Comparison of ENCODE assay signal across 16 cellular contexts in genomic region chr7:137146012-137146455, GRCh38.
DNase-seq lines count a peak whose midpoint lies in the region; ATAC-seq and TF ChIP-seq lines count a peak whose summit lies in the region.
"Had no signal": no experiment of that assay in that cellular context is flagged by ENCODE, and none has a peak within 500 bp of the region (broad histone marks: within the 10 kb centered on the region; RNA-seq: fewer than 3 reads in every experiment).

No MANE protein-coding gene starts in this region.

- H3K9me2 ChIP-seq in MM.1S (replicated peaks; ENCODE audit: insufficient read depth, low read length), result no peaks in the 10 kb centered on the region

- H2AFZ ChIP-seq in fibroblast of lung (ENCODE audit: low read length), result no peak overlapping the region
- no peak overlapping the region for H2AFZ ChIP-seq in osteoblast (ENCODE audit: low read length)
- H2AFZ ChIP-seq in MM.1S (ENCODE audit: low read length), result no peak overlapping the region

- H3K4me2 ChIP-seq in fibroblast of lung (ENCODE audit: extremely low read depth, insufficient read depth, low read length) (peak overlapping the region; percentile 44), osteoblast (ENCODE audit: insufficient read depth, low read length) (peak overlapping the region; percentile 76), MM.1S (ENCODE audit: low read depth, low read length) (no peak overlapping the region)

- H3K4me3 ChIP-seq in RWPE2 (ENCODE audit: severe bottlenecking), result no peak overlapping the region
- H3K4me3 ChIP-seq in fibroblast of lung (replicated peaks in 1 of 4; ENCODE audit: control extremely low read depth in 1 of 4, insufficient read depth in 1 of 4, low read depth in 3 of 4, low read length in 4 of 4), result peak overlapping the region in 1 of 4 experiments; percentile 37
- H3K4me3 ChIP-seq in osteoblast (ENCODE audit: insufficient read depth, low read length), result peak overlapping the region; percentile 58
- H3K4me3 ChIP-seq in psoas muscle, result no peak overlapping the region
- no peak overlapping the region for H3K4me3 ChIP-seq in MM.1S (ENCODE audit: low read length)

- H4K20me1 ChIP-seq in fibroblast of lung (ENCODE audit: control insufficient read depth, extremely low read depth, insufficient read depth, low read length) (no peaks in the 10 kb centered on the region), osteoblast (ENCODE audit: insufficient read depth, low read length) (no peaks in the 10 kb centered on the region), MM.1S (ENCODE audit: insufficient read depth, low read length) (no peaks in the 10 kb centered on the region)

- H3F3A ChIP-seq in MM.1S (ENCODE audit: insufficient read depth, low read length), result no peaks in the 10 kb centered on the region

- H3K36me3 ChIP-seq in RWPE2 (ENCODE audit: low read depth) (no peaks in the 10 kb centered on the region), fibroblast of lung (ENCODE audit: control insufficient read depth, insufficient read depth, low read length) (no peaks in the 10 kb centered on the region), osteoblast (ENCODE audit: insufficient read depth, low read length) (no peaks in the 10 kb centered on the region), psoas muscle (ENCODE audit: insufficient read depth in 1 of 2, low read depth in 1 of 2) (no peaks in the 10 kb centered on the region), MM.1S (replicated peaks; ENCODE audit: insufficient read depth, low read length) (no peaks in the 10 kb centered on the region)

- peak overlapping the region; percentile 55 for H3K27ac ChIP-seq in RWPE2 (ENCODE audit: poor library complexity, severe bottlenecking)
- H3K27ac ChIP-seq in fibroblast of lung (ENCODE audit: insufficient read depth, low read length), result peak overlapping the region; percentile 56
- H3K27ac ChIP-seq in osteoblast (ENCODE audit: low read depth, low read length), result peak overlapping the region; percentile 97
- no peak overlapping the region for H3K27ac ChIP-seq in psoas muscle
- no peak overlapping the region for H3K27ac ChIP-seq in MM.1S (ENCODE audit: low read length)

- WGBS in psoas muscle, 3 donors, result 44 to 63% (median 45%) methylated on average over 1 of the region's 1 CpG

- H3K4me1 ChIP-seq in RWPE2 (ENCODE audit: insufficient read depth, poor library complexity, severe bottlenecking) (peaks cover 15% of the 10 kb centered on the region), fibroblast of lung (ENCODE audit: control insufficient read depth, extremely low read depth, insufficient read depth, low read length) (peaks cover 9% of the 10 kb centered on the region), osteoblast (ENCODE audit: insufficient read depth, low read length) (peaks cover 30% of the 10 kb centered on the region), psoas muscle (no peaks in the 10 kb centered on the region), MM.1S (ENCODE audit: low read length) (0 out of 2 replicates have a peak, but pooled peaks cover 7% of the 10 kb centered on the region)

- peak; percentile 79 for ATAC-seq in RWPE2 (ENCODE audit: low read depth)
- ATAC-seq in psoas muscle, result no peak
- ATAC-seq: activated naive CD8-positive, alpha-beta T cell treated with anti-CD3 and anti-CD28 coated beads, Interleukin-2, amount 50 U/mL, for 24 hours; stimulated activated effector memory CD8-positive, alpha-beta T cell treated with anti-CD3 and anti-CD28 coated beads, Interleukin-12 subunit alpha, Interleukin-12 subunit beta, amount 100 ng/mL, for 72 hours had no signal

- TF ChIP-seq CTCF in RWPE2 (IDR thresholded peaks at IDR 0.05; ENCODE audit: poor library complexity, severe bottlenecking), result no peak
- no peak for TF ChIP-seq CTCF in fibroblast of lung (conservative IDR thresholded peaks at IDR 0.05 in 1 of 2, IDR thresholded peaks at IDR 0.05 in 1 of 2; ENCODE audit: low read depth in 1 of 2, low read length in 2 of 2)
- no peak for TF ChIP-seq CTCF in osteoblast (IDR thresholded peaks at IDR 0.05; ENCODE audit: extremely low read depth, low read depth, low read length)
- no peak for TF ChIP-seq CTCF in psoas muscle (IDR thresholded peaks at IDR 0.05)
- no peak for TF ChIP-seq CTCF in MM.1S (IDR thresholded peaks at IDR 0.05; ENCODE audit: low read length)

- H3K79me2 ChIP-seq in fibroblast of lung (ENCODE audit: control insufficient read depth, insufficient read depth, low read length) (no peaks in the 10 kb centered on the region), osteoblast (ENCODE audit: insufficient read depth, low read length) (no peaks in the 10 kb centered on the region), MM.1S (ENCODE audit: low read length) (no peaks in the 10 kb centered on the region)

- no peaks in the 10 kb centered on the region for H3K27me3 ChIP-seq in RWPE2 (ENCODE audit: insufficient read depth, poor library complexity, severe bottlenecking)
- H3K27me3 ChIP-seq in fibroblast of lung (ENCODE audit: control insufficient read depth, insufficient read depth, low read length), result no peaks in the 10 kb centered on the region
- no peaks in the 10 kb centered on the region for H3K27me3 ChIP-seq in osteoblast (ENCODE audit: insufficient read depth, low read length)
- no peaks in the 10 kb centered on the region for H3K27me3 ChIP-seq in psoas muscle (ENCODE audit: insufficient read depth in 3 of 3, low read length in 2 of 3)
- no peaks in the 10 kb centered on the region for H3K27me3 ChIP-seq in MM.1S (replicated peaks; ENCODE audit: insufficient read depth, low read length)

- H3K9ac ChIP-seq in fibroblast of lung (ENCODE audit: insufficient read depth, low read length), result no peak overlapping the region
- no peak overlapping the region for H3K9ac ChIP-seq in MM.1S (ENCODE audit: low read length)

- H3K9me3 ChIP-seq in RWPE2 (ENCODE audit: severe bottlenecking) (no peaks in the 10 kb centered on the region), fibroblast of lung (ENCODE audit: control insufficient read depth, insufficient read depth, low read depth, low read length) (no peaks in the 10 kb centered on the region), osteoblast (ENCODE audit: low read depth, low read length) (no peaks in the 10 kb centered on the region), psoas muscle (no peaks in the 10 kb centered on the region), MM.1S (replicated peaks; ENCODE audit: insufficient read depth, low read length) (no peaks in the 10 kb centered on the region)

- in situ Hi-C loops in Caki2 (cut with HindIII; ENCODE audit: low pct_unique_long_range_greater_than_20kb, low sequenced_read_pairs), result no loop called here

- DNase-seq in Caki2 (ENCODE audit: low read depth), result peak; percentile 45
- no peak for DNase-seq in RWPE2 (ENCODE audit: low spot score)
- DNase-seq in fibroblast of lung (ENCODE audit: low read depth in 2 of 2), result peak; percentile 66 to 98
- DNase-seq in osteoblast (ENCODE audit: insufficient read length, low spot score, missing footprints), result peak; percentile 58
- no peak for DNase-seq in psoas muscle
- DNase-seq in MM.1S, result no peak
- DNase-seq in stimulated activated naive CD4-positive, alpha-beta T cell treated with Interleukin-2 at 50 U/mL for 16 hours (lab: John Stamatoyannopoulos, UW), result no peak
- DNase-seq in ureter (ENCODE audit: low spot score), result no peak
- DNase-seq: activated CD4-positive, alpha-beta T cell treated with anti-CD3 and anti-CD28 coated beads for 1 hour; activated naive CD8-positive, alpha-beta T cell treated with anti-CD3 and anti-CD28 coated beads, Interleukin-2, amount 50 U/mL, for 24 hours; DMS79; endodermal cell; mesendoderm; stimulated activated CD4-positive, alpha-beta T cell treated with anti-CD3 and anti-CD28 coated beads, Interleukin-2, amount 100 ng/mL, for 48 hours; T-helper 1 cell had no signal

- intact Hi-C loops in psoas muscle (cut with DNase I), result no loop called here

Comparison
In these comparisons a context has a peak if more than half of its experiments do, and no peak if none do; other contexts are left out.
1. DNase-seq: peak in Caki2 (single experiment), fibroblast of lung (2 of 2) and osteoblast (single experiment); none in RWPE2 (single experiment), psoas muscle (0 of 2), MM.1S (single experiment), stimulated activated naive CD4-positive, alpha-beta T cell treated with Interleukin-2 at 50 U/mL for 16 hours (single experiment) and ureter (single experiment).
2. H3K27ac ChIP-seq: peak in RWPE2 (single experiment), fibroblast of lung (single experiment) and osteoblast (single experiment); none in psoas muscle (single experiment) and MM.1S (single experiment).